Comparison of ENCODE assay signal across 9 cellular contexts in genomic region chr5:172769324-172769597, GRCh38. TPM values are rescaled to one million over a fixed set of nuclear protein-coding genes. Genes with fewer than 3 reads are reported as not detected.
DNase-seq lines count a peak whose midpoint lies in the region; ATAC-seq and TF ChIP-seq lines count a peak whose summit lies in the region.
"Had no signal": no experiment of that assay in that cellular context is flagged by ENCODE, and none has a peak within 500 bp of the region (broad histone marks: within the 10 kb centered on the region; RNA-seq: fewer than 3 reads in every experiment).

No MANE protein-coding gene starts in this region.

- in situ Hi-C loops in gastrocnemius medialis (cut with MboI; ENCODE audit: low sequenced_read_pairs in 4 of 4): loop anchor here in 2 of 4 donors (5.0 kb wide), 1 partner anchor 98 kb away; no protein-coding TSS in a partner anchor

- H3K36me3 ChIP-seq in gastrocnemius medialis: peaks cover 17 to 30% of the 10 kb centered on the region in 2 donors

- CTCF ChIA-PET in activated CD4-positive, alpha-beta memory T cell treated with anti-CD3 and anti-CD28 coated beads for 36 hours (lab: Charles Lee): interaction anchor here (0.6 to 5.0 kb wide), 3 partner anchors 52 to 316 kb away, joined by 3 to 47 read pairs (median 8); no protein-coding TSS in a partner anchor

- H3K27ac Mint-ChIP-seq in activated CD4-positive, alpha-beta memory T cell treated with anti-CD3 and anti-CD28 coated beads for 36 hours: peak overlapping the region; percentile 86
- peak overlapping the region; percentile 97 for H3K27ac Mint-ChIP-seq in glutamatergic neuron (ENCODE audit: unreplicated experiment)

- no peaks in the 10 kb centered on the region for H3K27me3 ChIP-seq in gastrocnemius medialis

- H3K4me1 ChIP-seq in gastrocnemius medialis: peaks cover 36 to 41% of the 10 kb centered on the region in 2 donors

- H3K27me3 Mint-ChIP-seq in activated CD4-positive, alpha-beta memory T cell treated with anti-CD3 and anti-CD28 coated beads for 36 hours: no peaks in the 10 kb centered on the region
- peaks cover 11% of the 10 kb centered on the region for H3K27me3 Mint-ChIP-seq in glutamatergic neuron (ENCODE audit: unreplicated experiment)

- H3K9me3 ChIP-seq in gastrocnemius medialis: no peaks in the 10 kb centered on the region

- no peak for TF ChIP-seq CTCF in glutamatergic neuron (IDR thresholded peaks at IDR 0.05; ENCODE audit: partially characterized antibody, unreplicated experiment)
- TF ChIP-seq CTCF in gastrocnemius medialis (IDR thresholded peaks at IDR 0.05 in 4 of 5, conservative IDR thresholded peaks at IDR 0.05 in 1 of 5): no peak

- ATAC-seq in gastrocnemius medialis (no peak), HG03280 (IDR thresholded peaks at IDR 0.05; ENCODE audit: unreplicated experiment) (no peak), HG03571 (IDR thresholded peaks at IDR 0.05; ENCODE audit: unreplicated experiment) (no peak), GM19023 (IDR thresholded peaks at IDR 0.05; ENCODE audit: unreplicated experiment) (no peak)

- H3K27ac ChIP-seq in gastrocnemius medialis: peak overlapping the region; percentile 96 to 99 (median 96)

- H3K36me3 Mint-ChIP-seq in activated CD4-positive, alpha-beta memory T cell treated with anti-CD3 and anti-CD28 coated beads for 36 hours: peaks cover 10% of the 10 kb centered on the region
- no peaks in the 10 kb centered on the region for H3K36me3 Mint-ChIP-seq in glutamatergic neuron (ENCODE audit: unreplicated experiment)

- no peaks in the 10 kb centered on the region for H3K9me3 Mint-ChIP-seq in activated CD4-positive, alpha-beta memory T cell treated with anti-CD3 and anti-CD28 coated beads for 36 hours
- peaks cover 17% of the 10 kb centered on the region for H3K9me3 Mint-ChIP-seq in glutamatergic neuron (ENCODE audit: unreplicated experiment)

- TF ChIP-seq POLR2A in gastrocnemius medialis (IDR thresholded peaks at IDR 0.05): no peak

- peak overlapping the region; percentile 66 to 98 (median 83) for H3K4me3 ChIP-seq in gastrocnemius medialis

- POLR2A ChIA-PET in activated CD4-positive, alpha-beta memory T cell treated with anti-CD3 and anti-CD28 coated beads for 36 hours (lab: Charles Lee): interaction anchor here (2.4 kb wide), 1 partner anchor 65 kb away, joined by 11 read pairs; the partner anchor contains the start of gene ERGIC1

- DNase-seq in GM04504 (ENCODE audit: low read depth) (peak; percentile 13), glutamatergic neuron (no peak), gastrocnemius medialis (no peak), GM19238 (ENCODE audit: insufficient read length, low spot score) (no peak)
- DNase-seq in activated CD4-positive, alpha-beta memory T cell treated with anti-CD3 and anti-CD28 coated beads for 36 hours: no peak
- DNase-seq: hippocampal formation had no signal

- peaks cover 67% of the 10 kb centered on the region for H3K4me1 Mint-ChIP-seq in activated CD4-positive, alpha-beta memory T cell treated with anti-CD3 and anti-CD28 coated beads for 36 hours (ENCODE audit: low read depth)
- H3K4me1 Mint-ChIP-seq in glutamatergic neuron (ENCODE audit: low read depth, unreplicated experiment): peaks cover 45% of the 10 kb centered on the region

- peak overlapping the region; percentile 89 for H3K4me3 Mint-ChIP-seq in activated CD4-positive, alpha-beta memory T cell treated with anti-CD3 and anti-CD28 coated beads for 36 hours
- H3K4me3 Mint-ChIP-seq in glutamatergic neuron (ENCODE audit: unreplicated experiment): peak overlapping the region; percentile 99

- intact Hi-C loops in activated CD4-positive, alpha-beta memory T cell treated with anti-CD3 and anti-CD28 coated beads for 36 hours (cut with micrococcal nuclease): no loop called here
- intact Hi-C loops in gastrocnemius medialis (cut with DNase I; ENCODE audit: low total_unique reads): loop anchor here (5.0 kb wide), 1 partner anchor 37 kb away; no protein-coding TSS in a partner anchor

RNA-seq across cellular contexts. Expression of gene DUSP1, which starts 1.7 kb away (rescaled TPM):
- 10 to 100 TPM; 10.6 to 10.7 TPM for total RNA-seq in activated CD4-positive, alpha-beta memory T cell treated with anti-CD3 and anti-CD28 coated beads for 36 hours
- total RNA-seq in glutamatergic neuron (ENCODE audit: unreplicated experiment): 91.7 TPM
- total RNA-seq in gastrocnemius medialis: 1,000 to 10,000 TPM in 1 of 4 donors, 100 to 1,000 TPM in 3; 345 to 1,004 (median 793) TPM
